9 cellular contexts compared by ENCODE assay signal in the genomic region with DNA sequence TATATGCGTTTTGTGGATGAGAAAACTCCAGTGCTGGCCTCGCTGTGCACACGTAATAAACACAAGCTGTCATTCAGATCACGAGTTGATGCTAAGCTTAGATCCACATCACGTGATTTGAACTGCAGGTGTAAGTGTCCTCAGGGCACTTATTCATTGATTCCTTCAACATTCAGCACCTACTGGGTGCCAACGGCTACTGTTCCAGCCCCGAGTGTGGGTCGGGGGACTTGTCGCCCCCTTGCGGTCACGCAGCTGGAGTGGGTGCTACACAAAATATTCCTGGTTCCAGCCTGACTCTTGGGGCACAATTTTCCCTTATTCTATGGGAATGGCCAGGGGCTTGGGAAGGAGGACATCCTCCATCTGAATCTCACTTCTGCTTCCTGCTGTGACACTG. TPM values are rescaled to one million over a fixed set of nuclear protein-coding genes. Genes with fewer than 3 reads are reported as not detected.
DNase-seq lines count a peak whose midpoint lies in the region; ATAC-seq, FAIRE-seq and TF ChIP-seq lines count a peak whose summit lies in the region.
"Had no signal": no experiment of that assay in that cellular context is flagged by ENCODE, and none has a peak within 500 bp of the region (broad histone marks: within the 10 kb centered on the region; RNA-seq: fewer than 3 reads in every experiment).

No MANE protein-coding gene starts in this region.

- H3K9me3 ChIP-seq in A549 (no peaks in the 10 kb centered on the region), Panc1 (ENCODE audit: control insufficient read depth, insufficient read depth, low read depth, low read length) (no peaks in the 10 kb centered on the region)

- no peaks in the 10 kb centered on the region for H3K36me3 Mint-ChIP-seq in glutamatergic neuron (ENCODE audit: unreplicated experiment)

- peak; percentile 25 to 40; a peak in 3 of 5 replicates for TF ChIP-seq RAD21 in A549 (conservative IDR thresholded peaks at IDR 0.05 in 1 of 2, IDR thresholded peaks at IDR 0.05 in 1 of 2)

- 26% methylated on average over 11 of the region's 11 CpGs for WGBS in A549 (ENCODE audit: missing lambda C conversion rate)

- H3K4me1 ChIP-seq in A549 (no peaks in the 10 kb centered on the region), Panc1 (ENCODE audit: control insufficient read depth, insufficient read depth, low read length) (peaks cover 9% of the 10 kb centered on the region; the same call in 1 of the 2 replicates)

- H3K27ac ChIP-seq in A549 (no peak overlapping the region), Panc1 (ENCODE audit: low read length) (no peak overlapping the region)

- H3K4me1 Mint-ChIP-seq in glutamatergic neuron (ENCODE audit: low read depth, unreplicated experiment) = peaks cover 9% of the 10 kb centered on the region

- no TSS peak for BruUV-seq in Panc1 (replicated peaks; lab: Mats Ljungman, UMichigan)

- H3K4me3 ChIP-seq in A549 = no peak overlapping the region
- no peak overlapping the region for H3K4me3 ChIP-seq in Panc1 (ENCODE audit: low read depth in 2 of 2, low read length in 2 of 2)

- no peaks in the 10 kb centered on the region for H3K36me3 ChIP-seq in Panc1 (ENCODE audit: control insufficient read depth, insufficient read depth, low read length)

- POLR2A ChIA-PET in A549 (lab: Yijun Ruan, JAX) (no interaction called here), Panc1 (lab: Charles Lee) (no interaction called here)

- peaks cover 5% of the 10 kb centered on the region for H3K27me3 Mint-ChIP-seq in glutamatergic neuron (ENCODE audit: unreplicated experiment)

- no peak for FAIRE-seq in A549 (lab: Jason Lieb, UNC)

- intact Hi-C loops in Panc1 (cut with micrococcal nuclease; ENCODE audit: unreplicated experiment) = loop anchor here (5.0 kb wide), 1 partner anchor 41 kb away; no protein-coding TSS in a partner anchor

- peaks cover 3% of the 10 kb centered on the region for H3K9me3 Mint-ChIP-seq in glutamatergic neuron (ENCODE audit: unreplicated experiment)

- in situ Hi-C loops in Panc1 (cut with HindIII; ENCODE audit: low pct_unique_long_range_greater_than_20kb, low sequenced_read_pairs) = no loop called here

- DNase-seq in A549 (ENCODE audit: low read depth in 1 of 2, low spot score in 1 of 2) (peak; percentile 47 to 70), ELR (ENCODE audit: low read depth) (peak; percentile 39), Panc1 (ENCODE audit: low read depth, low spot score) (no peak), glutamatergic neuron (peak; percentile 57), NCI-H446 (lab: John Stamatoyannopoulos, UW) (no peak), NCI-H524 treated with DMSO at 0.1 percent for 48 hours (lab: John Stamatoyannopoulos, UW) (no peak), putamen (ENCODE audit: low spot score) (no peak)

- H3K27ac Mint-ChIP-seq in glutamatergic neuron (ENCODE audit: unreplicated experiment) = no peak overlapping the region

- H3K4me2 ChIP-seq in A549 = no peak overlapping the region

- no peak for TF ChIP-seq EP300 in A549 (IDR thresholded peaks at IDR 0.05)

- TF ChIP-seq CTCF in A549 (IDR thresholded peaks at IDR 0.05) = peak; percentile 57
- peak; percentile 75 for TF ChIP-seq CTCF in Panc1 (IDR thresholded peaks at IDR 0.05)
- peak; percentile 65 for TF ChIP-seq CTCF in glutamatergic neuron (IDR thresholded peaks at IDR 0.05; ENCODE audit: partially characterized antibody, unreplicated experiment)

- H3K27me3 ChIP-seq in Panc1 (ENCODE audit: control insufficient read depth, insufficient read depth, low read length) = no peaks in the 10 kb centered on the region

- no peak overlapping the region for H3K4me3 Mint-ChIP-seq in glutamatergic neuron (ENCODE audit: unreplicated experiment)

- ATAC-seq in A549 (peak; percentile 48 to 78; a peak in 4 of 6 replicates), Panc1 (peak; percentile 61; the same call in 1 of the 2 replicates), HG03460 (IDR thresholded peaks at IDR 0.05; ENCODE audit: unreplicated experiment) (no peak)

- no peak for TF ChIP-seq POLR2A in A549 (IDR thresholded peaks at IDR 0.05; ENCODE audit: low read length)

- CTCF ChIA-PET in A549 (lab: Yijun Ruan, JAX) = interaction anchor here (0.7 to 10.7 kb wide), 35 partner anchors 9 to 460 kb away, joined by 3 to 130 read pairs (median 5); a partner anchor contains a TSS
- CTCF ChIA-PET in Panc1 (lab: Charles Lee) = no interaction called here

TF ChIP-seq in A549, 52 proteins besides CTCF, POLR2A, EP300 and RAD21:
- TF ChIP-seq, protein P1, sequence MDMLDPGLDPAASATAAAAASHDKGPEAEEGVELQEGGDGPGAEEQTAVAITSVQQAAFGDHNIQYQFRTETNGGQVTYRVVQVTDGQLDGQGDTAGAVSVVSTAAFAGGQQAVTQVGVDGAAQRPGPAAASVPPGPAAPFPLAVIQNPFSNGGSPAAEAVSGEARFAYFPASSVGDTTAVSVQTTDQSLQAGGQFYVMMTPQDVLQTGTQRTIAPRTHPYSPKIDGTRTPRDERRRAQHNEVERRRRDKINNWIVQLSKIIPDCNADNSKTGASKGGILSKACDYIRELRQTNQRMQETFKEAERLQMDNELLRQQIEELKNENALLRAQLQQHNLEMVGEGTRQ (IDR thresholded peaks at IDR 0.05) = peak; percentile 41
- TF ChIP-seq SREBF2 (IDR thresholded peaks at IDR 0.05) (no peak), SMC3 (IDR thresholded peaks at IDR 0.05) (peak; percentile 24; the same call in 1 of the 3 replicates)
TF ChIP-seq in A549: peak in this region for 2.

RNA-seq across cellular contexts. Expression of a gene that starts 29.9 kb away (rescaled TPM):
- polyA plus RNA-seq in A549 (2011; rRNA removed) (23.4 and 28.7 TPM in 2 replicates), A549 (2017; fragmentation: RNase III; extraction: RNeasy Plus Mini Kit Qiagen cat#74134 plus additional on column Dnase treatment) (25.4 to 27.7 TPM (median 26.8 TPM) in 3 replicates)
- polyA plus RNA-seq in A549 (2012; cell fraction: cytosol; rRNA removed) = 28.6 and 32.9 TPM in 2 replicates
- 10.9 and 16.4 TPM in 2 replicates for polyA plus RNA-seq in A549 (2012; cell fraction: nucleus; rRNA removed)
- 15.0 and 15.7 TPM in 2 replicates for polyA minus RNA-seq in A549 (2011; rRNA and poly(A)+ RNA removed)
- total RNA-seq in Panc1 (2021; ENCODE audit: unreplicated experiment) (12.0 TPM), glutamatergic neuron (ENCODE audit: unreplicated experiment) (7.1 TPM)
- polyA plus RNA-seq in Panc1 (2012; ENCODE audit: insufficient read length) = 4.2 TPM

RNA-seq across cellular contexts. Expression of a gene that starts 32.2 kb away (rescaled TPM):
- polyA plus RNA-seq in A549 (2011; rRNA removed) = 3.3 and 3.8 TPM in 2 replicates
- 19.7 and 21.8 TPM in 2 replicates for polyA plus RNA-seq in A549 (2012; cell fraction: cytosol; rRNA removed)
- polyA plus RNA-seq in A549 (2012; cell fraction: nucleus; rRNA removed) = 19.8 and 21.2 TPM in 2 replicates
- polyA plus RNA-seq in A549 (2017; fragmentation: RNase III; extraction: RNeasy Plus Mini Kit Qiagen cat#74134 plus additional on column Dnase treatment) = 8.0 to 9.3 TPM (median 9.1 TPM) in 3 replicates
- 1.1 and 2.3 TPM in 2 replicates for polyA minus RNA-seq in A549 (2011; rRNA and poly(A)+ RNA removed)
- 1.5 TPM for total RNA-seq in Panc1 (2021; ENCODE audit: unreplicated experiment)
- 2.3 TPM for polyA plus RNA-seq in Panc1 (2012; ENCODE audit: insufficient read length)
- total RNA-seq in glutamatergic neuron (ENCODE audit: unreplicated experiment) = 2.6 TPM
- total RNA-seq: LHCN-M2 had no signal

Comparison
In these comparisons a context has a peak if more than half of its experiments do, and no peak if none do; other contexts are left out.
1. DNase-seq: peak in A549 (2 of 2), ELR (single experiment) and glutamatergic neuron (single experiment); none in Panc1 (single experiment), NCI-H446 (0 of 2), NCI-H524 treated with DMSO at 0.1 percent for 48 hours (single experiment) and putamen (single experiment).
2. Peak in every context shown above with its lines, with median percentiles within 50 percentile points of each other: CTCF ChIP-seq.